25 cellular contexts compared by ENCODE assay signal in the genomic region with DNA sequence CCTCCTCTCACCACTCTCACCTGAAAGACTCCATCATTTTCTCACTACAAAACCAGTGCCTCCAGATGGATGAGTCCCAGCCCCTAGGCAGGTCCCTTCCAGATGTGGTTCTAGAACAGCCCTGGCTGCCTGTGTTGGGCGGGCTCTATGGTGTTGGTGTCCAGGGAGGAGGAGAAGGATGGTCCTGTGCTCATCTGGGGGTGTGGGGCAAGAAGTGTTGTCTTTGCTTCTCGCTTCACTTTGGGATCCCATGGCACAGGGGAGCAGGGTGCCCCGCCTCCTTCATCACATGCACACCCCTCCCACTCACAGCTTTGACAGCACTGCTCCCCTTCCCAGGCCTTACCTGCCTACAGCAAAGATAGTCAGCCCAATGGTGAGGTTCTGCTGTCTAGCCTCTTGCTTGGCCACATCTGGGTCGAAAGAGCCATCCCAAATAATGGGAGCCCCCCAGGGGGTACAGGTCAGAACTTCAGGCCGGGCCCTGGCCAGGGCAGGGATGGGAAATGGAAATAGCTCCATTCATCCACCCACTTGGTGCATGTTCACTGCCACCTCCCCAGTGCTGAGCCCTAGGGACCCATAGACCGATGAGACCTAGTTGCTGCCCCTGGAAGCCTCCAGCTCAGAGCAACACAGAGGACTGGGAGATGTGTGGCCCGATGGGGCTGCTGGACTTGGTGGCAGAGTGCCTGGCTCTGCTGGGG. TPM values are rescaled to one million over a fixed set of nuclear protein-coding genes. Genes with fewer than 3 reads are reported as not detected.
"Had no signal": no experiment of that assay in that cellular context is flagged by ENCODE, and none has a peak within 500 bp of the region (broad histone marks: within the 10 kb centered on the region; RNA-seq: fewer than 3 reads in every experiment).

No MANE protein-coding gene starts in this region.

- H3K36me3 ChIP-seq: ascending aorta, Peyer's patch had no signal

- DNase-seq: activated B cell treated with CpG ODN at 0.5 μM for 24 hours; activated CD4-positive, alpha-beta T cell treated with anti-CD3 and anti-CD28 coated beads for 1 hour; activated CD4-positive, alpha-beta T cell treated with anti-CD3 and anti-CD28 coated beads, Interleukin-2, amount 10 ng/mL, durations not matched to agents 24 days and 14 days; activated CD4-positive, alpha-beta T cell treated with anti-CD3 and anti-CD28 coated beads, Interleukin-2, amount 50 U/mL, for 48 hours; activated CD8-positive, alpha-beta memory T cell treated with anti-CD3 and anti-CD28 coated beads, Interleukin-2, amount 10 ng/mL, durations not matched to agents 7 days and 5 days; activated effector memory CD4-positive, alpha-beta T cell treated with Interleukin-2 at 50 U/mL for 16 hours; activated naive CD4-positive, alpha-beta T cell; activated T-cell treated with anti-CD3 and anti-CD28 coated beads, Interleukin-2, amount 50 U/mL, for 24 hours; body of pancreas; MM.1S; NCI-H1105; NCI-H1436; NCI-H1694 treated with DMSO at 0.1 percent for 48 hours; NCI-H2081; NCI-H510A treated with DMSO at 0.1 percent for 48 hours; NCI-H69; SHP77 treated with DMSO at 0.1 percent for 48 hours; T-helper 2 cell; T1000 had no signal

- H3K27me3 ChIP-seq: ascending aorta, body of pancreas, Peyer's patch had no signal

- H3K36me3 Mint-ChIP-seq: activated CD8-positive, alpha-beta memory T cell treated with anti-CD3 and anti-CD28 coated beads, Interleukin-2, amount 10 ng/mL, durations not matched to agents 7 days and 5 days; activated naive CD4-positive, alpha-beta T cell treated with anti-CD3 and anti-CD28 coated beads, Interleukin-2, amount 50 U/mL, for 24 hours had no signal

- H3K27ac Mint-ChIP-seq: activated B cell treated with CpG ODN at 0.5 μM for 24 hours; activated CD4-positive, alpha-beta T cell treated with anti-CD3 and anti-CD28 coated beads, Interleukin-2, amount 10 ng/mL, durations not matched to agents 24 days and 14 days; activated CD8-positive, alpha-beta memory T cell treated with anti-CD3 and anti-CD28 coated beads, Interleukin-2, amount 10 ng/mL, durations not matched to agents 7 days and 5 days; activated naive CD4-positive, alpha-beta T cell treated with anti-CD3 and anti-CD28 coated beads, Interleukin-2, amount 50 U/mL, for 24 hours; activated T-cell treated with anti-CD3 and anti-CD28 coated beads, Interleukin-2, amount 50 U/mL, for 24 hours; activated T-helper 1 cell treated with anti-CD3 and anti-CD28 coated beads, Interleukin-12 subunit alpha, Interleukin-12 subunit beta, Interleukin-2, Interleukin-4 antibody, amounts not matched to agents 30 ng/mL and 10 ng/mL and 1 ng/mL, durations not matched to agents 14 hours and 24 hours and 36 hours had no signal

- H3K9me3 Mint-ChIP-seq: activated B cell treated with CpG ODN at 0.5 μM for 24 hours; activated CD4-positive, alpha-beta T cell treated with anti-CD3 and anti-CD28 coated beads, Interleukin-2, amount 10 ng/mL, durations not matched to agents 24 days and 14 days; activated naive CD4-positive, alpha-beta T cell treated with anti-CD3 and anti-CD28 coated beads, Interleukin-2, amount 50 U/mL, for 24 hours; activated T-cell treated with anti-CD3 and anti-CD28 coated beads, Interleukin-2, amount 50 U/mL, for 24 hours; activated T-helper 1 cell treated with anti-CD3 and anti-CD28 coated beads, Interleukin-12 subunit alpha, Interleukin-12 subunit beta, Interleukin-2, Interleukin-4 antibody, amounts not matched to agents 30 ng/mL and 10 ng/mL and 1 ng/mL, durations not matched to agents 14 hours and 24 hours and 36 hours had no signal

- H3K27ac ChIP-seq: ascending aorta, body of pancreas, Peyer's patch, RWPE1 had no signal

- ATAC-seq: activated CD8-positive, alpha-beta memory T cell treated with anti-CD3 and anti-CD28 coated beads, Interleukin-2, amount 10 ng/mL, durations not matched to agents 7 days and 5 days; body of pancreas had no signal

- H3K9me3 ChIP-seq: ascending aorta, body of pancreas, Peyer's patch had no signal

- H3K4me3 ChIP-seq: ascending aorta, body of pancreas, Peyer's patch had no signal

- H3K4me1 Mint-ChIP-seq: activated B cell treated with CpG ODN at 0.5 μM for 24 hours; activated CD8-positive, alpha-beta memory T cell treated with anti-CD3 and anti-CD28 coated beads, Interleukin-2, amount 10 ng/mL, durations not matched to agents 7 days and 5 days had no signal

- H3K4me3 Mint-ChIP-seq: activated B cell treated with CpG ODN at 0.5 μM for 24 hours; activated CD4-positive, alpha-beta T cell treated with anti-CD3 and anti-CD28 coated beads, Interleukin-2, amount 10 ng/mL, durations not matched to agents 24 days and 14 days; activated CD8-positive, alpha-beta memory T cell treated with anti-CD3 and anti-CD28 coated beads, Interleukin-2, amount 10 ng/mL, durations not matched to agents 7 days and 5 days; activated naive CD4-positive, alpha-beta T cell treated with anti-CD3 and anti-CD28 coated beads, Interleukin-2, amount 50 U/mL, for 24 hours; activated T-cell treated with anti-CD3 and anti-CD28 coated beads, Interleukin-2, amount 50 U/mL, for 24 hours; activated T-helper 1 cell treated with anti-CD3 and anti-CD28 coated beads, Interleukin-12 subunit alpha, Interleukin-12 subunit beta, Interleukin-2, Interleukin-4 antibody, amounts not matched to agents 30 ng/mL and 10 ng/mL and 1 ng/mL, durations not matched to agents 14 hours and 24 hours and 36 hours had no signal

RNA-seq across cellular contexts. Expression of gene A3GALT2, which starts 9.0 kb away (rescaled TPM):
- total RNA-seq: activated B cell treated with CpG ODN at 0.5 μM for 24 hours; activated CD4-positive, alpha-beta T cell treated with anti-CD3 and anti-CD28 coated beads, Interleukin-2, amount 10 ng/mL, durations not matched to agents 24 days and 14 days; activated CD8-positive, alpha-beta memory T cell treated with anti-CD3 and anti-CD28 coated beads, Interleukin-2, amount 10 ng/mL, durations not matched to agents 7 days and 5 days; activated T-helper 1 cell treated with anti-CD3 and anti-CD28 coated beads, Interleukin-12 subunit alpha, Interleukin-12 subunit beta, Interleukin-2, Interleukin-4 antibody, amounts not matched to agents 30 ng/mL and 10 ng/mL and 1 ng/mL, durations not matched to agents 14 hours and 24 hours and 36 hours; ascending aorta; body of pancreas; Peyer's patch; SK-MEL-5 had no signal
